ENCODE assay signal across 18 cellular contexts in the genomic region with DNA sequence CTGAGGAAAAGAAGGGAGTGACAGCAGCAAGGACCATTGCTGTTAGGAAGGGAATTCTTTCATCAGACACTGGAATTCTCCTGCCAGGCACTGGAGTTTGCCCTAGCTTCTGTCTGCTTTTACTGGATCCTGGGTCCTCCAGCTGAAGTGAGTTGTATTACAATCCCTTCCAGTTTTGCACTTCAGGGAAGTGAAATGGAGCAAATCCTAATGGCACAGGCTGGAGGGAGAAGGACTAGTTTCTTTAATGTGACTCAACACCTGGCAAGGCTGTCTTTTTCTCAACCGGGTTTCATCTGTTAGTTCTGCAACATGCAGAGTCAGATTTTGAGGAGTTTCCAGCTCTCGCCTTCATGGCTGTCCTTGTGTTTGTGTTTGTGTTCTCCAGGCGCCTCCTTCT. TPM values are rescaled to one million over a fixed set of nuclear protein-coding genes. Genes with fewer than 3 reads are reported as not detected.
DNase-seq lines count a peak whose midpoint lies in the region; ATAC-seq and TF ChIP-seq lines count a peak whose summit lies in the region.
"Had no signal": no experiment of that assay in that cellular context is flagged by ENCODE, and none has a peak within 500 bp of the region (broad histone marks: within the 10 kb centered on the region; RNA-seq: fewer than 3 reads in every experiment).

No MANE protein-coding gene starts in this region.

- H3K4me3 ChIP-seq in adipocyte (ENCODE audit: low read length) (peak overlapping the region; percentile 18), esophagus squamous epithelium (no peak overlapping the region)
- H3K4me3 ChIP-seq: A549, heart left ventricle, neural progenitor cell had no signal

- intact Hi-C loops in esophagus squamous epithelium (cut with DNase I), result no loop called here

- H3K27ac ChIP-seq in esophagus squamous epithelium, result peak overlapping the region; percentile 23 to 65 (median 59)
- H3K27ac ChIP-seq: A549, neural progenitor cell had no signal

- H3K9me3 ChIP-seq in adipocyte (ENCODE audit: control insufficient read depth, low read length), result no peaks in the 10 kb centered on the region
- H3K9me3 ChIP-seq in esophagus squamous epithelium, result no peaks in the 10 kb centered on the region
- H3K9me3 ChIP-seq: A549, heart left ventricle had no signal

- ATAC-seq in HG02763 (IDR thresholded peaks at IDR 0.05; ENCODE audit: unreplicated experiment) (no peak), HG03571 (IDR thresholded peaks at IDR 0.05; ENCODE audit: unreplicated experiment) (no peak)
- ATAC-seq: A549; activated CD8-positive, alpha-beta T cell treated with anti-CD3 and anti-CD28 coated beads, Interleukin-2, amount 10 ng/mL, durations not matched to agents 7 days and 5 days had no signal

- H3K27me3 ChIP-seq in adipocyte (replicated peaks; ENCODE audit: control insufficient read depth, insufficient read depth, low read length), result no peaks in the 10 kb centered on the region
- no peaks in the 10 kb centered on the region for H3K27me3 ChIP-seq in esophagus squamous epithelium
- H3K27me3 ChIP-seq: heart left ventricle, neural progenitor cell had no signal

- H3K36me3 ChIP-seq in adipocyte (ENCODE audit: control insufficient read depth, insufficient read depth, low read length, severe bottlenecking) (no peaks in the 10 kb centered on the region), esophagus squamous epithelium (no peaks in the 10 kb centered on the region)
- H3K36me3 ChIP-seq: heart left ventricle, neural progenitor cell had no signal

- peak overlapping the region; percentile 37 for H3K9ac ChIP-seq in adipocyte (ENCODE audit: low read length)
- H3K9ac ChIP-seq: neural progenitor cell had no signal

- 45 to 50% methylated on average over 2 of the region's 3 CpGs for WGBS in esophagus squamous epithelium, 2 donors

- no peak for TF ChIP-seq POLR2A in esophagus squamous epithelium (IDR thresholded peaks at IDR 0.05)

- DNase-seq in AG08395 (ENCODE audit: low spot score) (peak; percentile 75), adipocyte (ENCODE audit: low read depth) (peak; percentile 52), esophagus squamous epithelium (lab: John Stamatoyannopoulos, UW) (no peak), occipital lobe (lab: John Stamatoyannopoulos, UW) (peak; percentile 25), NCI-H2081 treated with DMSO at 0.1 percent for 48 hours (lab: John Stamatoyannopoulos, UW) (no peak)
- no peak for DNase-seq in stimulated activated naive CD4-positive, alpha-beta T cell treated with Interleukin-2 at 50 U/mL for 16 hours (lab: John Stamatoyannopoulos, UW)
- DNase-seq: activated CD8-positive, alpha-beta T cell treated with anti-CD3 and anti-CD28 coated beads, Interleukin-2, amount 10 ng/mL, durations not matched to agents 7 days and 5 days; activated naive CD4-positive, alpha-beta T cell; COR-L47; cortex of kidney; heart left ventricle; KBM-7; NCI-H1694; NCI-H82 had no signal

- H3K4me1 ChIP-seq in adipocyte (ENCODE audit: control insufficient read depth, insufficient read depth, low read length), result peaks cover 43% of the 10 kb centered on the region
- peaks cover 22 to 70% (median 27%) of the 10 kb centered on the region in 3 donors for H3K4me1 ChIP-seq in esophagus squamous epithelium
- H3K4me1 ChIP-seq: A549, neural progenitor cell had no signal

- peak in 1 of 6 experiments; percentile 16 for TF ChIP-seq CTCF in esophagus squamous epithelium (IDR thresholded peaks at IDR 0.05)

RNA-seq across cellular contexts. Expression of a gene that starts 45.8 kb away (rescaled TPM):
- 10 to 100 TPM; 11.3 to 17.3 (median 13.8) TPM for total RNA-seq in esophagus squamous epithelium
- 3.0 TPM for total RNA-seq in occipital lobe

Comparison
In these comparisons a context has a peak if more than half of its experiments do, and no peak if none do; other contexts are left out.
1. DNase-seq: peak in AG08395 (single experiment), adipocyte (single experiment) and occipital lobe (single experiment); none in esophagus squamous epithelium (single experiment), stimulated activated naive CD4-positive, alpha-beta T cell treated with Interleukin-2 at 50 U/mL for 16 hours (single experiment) and NCI-H2081 treated with DMSO at 0.1 percent for 48 hours (single experiment).